In the genomic region with DNA sequence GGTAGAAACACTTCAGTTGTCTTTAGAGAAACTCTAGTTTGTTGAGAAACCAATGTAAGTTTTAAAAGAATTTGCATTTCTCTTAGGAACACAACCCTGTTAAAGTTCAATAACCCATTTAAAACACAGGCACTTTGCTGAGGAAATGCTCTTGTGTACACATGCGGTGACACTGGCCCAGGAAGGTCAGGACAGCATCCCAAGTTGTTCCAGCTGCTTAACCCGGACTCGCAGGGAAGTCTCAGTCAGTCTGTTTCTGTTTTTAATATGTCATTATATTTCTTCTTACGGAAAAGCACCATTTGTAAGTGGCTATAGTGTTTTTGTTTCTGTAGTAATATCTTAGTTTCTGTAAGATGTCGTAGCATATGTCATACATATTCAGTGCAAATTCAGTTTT, we compare ENCODE assay signal across 31 cellular contexts. TPM values are rescaled to one million over a fixed set of nuclear protein-coding genes. Genes with fewer than 3 reads are reported as not detected.
"Had no signal": no experiment of that assay in that cellular context is flagged by ENCODE, and none has a peak within 500 bp of the region (broad histone marks: within the 10 kb centered on the region; RNA-seq: fewer than 3 reads in every experiment).

No MANE protein-coding gene starts in this region.

- H3K4me3 ChIP-seq: ascending aorta, esophagus squamous epithelium, ovary, smooth muscle cell, transverse colon had no signal

- H3K36me3 Mint-ChIP-seq: activated CD4-positive, alpha-beta memory T cell treated with anti-CD3 and anti-CD28 coated beads for 36 hours; activated naive CD4-positive, alpha-beta T cell treated with anti-CD3 and anti-CD28 coated beads, Interleukin-2, amount 10 ng/mL, durations not matched to agents 7 days and 5 days; activated naive CD8-positive, alpha-beta T cell treated with anti-CD3 and anti-CD28 coated beads, Interleukin-2, amount 10 ng/mL, durations not matched to agents 7 days and 5 days had no signal

- H3K4me3 Mint-ChIP-seq: activated CD4-positive, alpha-beta memory T cell treated with anti-CD3 and anti-CD28 coated beads for 36 hours; activated CD4-positive, alpha-beta T cell treated with anti-CD3 and anti-CD28 coated beads, Interleukin-2, amount 10 ng/mL, durations not matched to agents 24 days and 14 days; activated naive CD4-positive, alpha-beta T cell treated with anti-CD3 and anti-CD28 coated beads, Interleukin-2, amount 10 ng/mL, durations not matched to agents 7 days and 5 days; activated naive CD8-positive, alpha-beta T cell treated with anti-CD3 and anti-CD28 coated beads, Interleukin-2, amount 10 ng/mL, durations not matched to agents 7 days and 5 days; brain; endodermal cell; mesothelial cell of epicardium; naive B cell; nephron progenitor cell; T-helper 1 cell treated with Interleukin-12 subunit alpha and Interleukin-12 subunit beta and Interleukin-4 antibody, amounts not matched to agents 30 μg/mL and 1 μg/mL, for 36 hours had no signal

- H3K27me3 ChIP-seq: ascending aorta, esophagus squamous epithelium, neutrophil, ovary, transverse colon had no signal

- H3K4me1 ChIP-seq: ascending aorta, esophagus squamous epithelium, transverse colon had no signal

- H3K27me3 Mint-ChIP-seq: brain, progenitor cell of endocrine pancreas had no signal

- DNase-seq: activated CD4-positive, alpha-beta memory T cell treated with anti-CD3 and anti-CD28 coated beads for 36 hours; activated CD4-positive, alpha-beta T cell treated with anti-CD3 and anti-CD28 coated beads, Interleukin-2, amount 10 ng/mL, durations not matched to agents 24 days and 14 days; activated CD4-positive, CD25-positive, alpha-beta regulatory T cell treated with anti-CD3 and anti-CD28 coated beads, Interleukin-2, amount 50 U/mL, for 72 hours; activated CD8-positive, alpha-beta memory T cell treated with anti-CD3 and anti-CD28 coated beads, Interleukin-2, amount 50 U/mL, for 4 hours; activated gamma-delta T cell; activated naive CD4-positive, alpha-beta T cell treated with anti-CD3 and anti-CD28 coated beads, Interleukin-2, amount 10 ng/mL, durations not matched to agents 7 days and 5 days; activated naive CD8-positive, alpha-beta T cell treated with anti-CD3 and anti-CD28 coated beads, Interleukin-2, amount 10 ng/mL, durations not matched to agents 7 days and 5 days; activated T-cell treated with anti-CD3 and anti-CD28 coated beads, Interleukin-2, amount 50 U/mL, for 1 hour; cortex of kidney; endodermal cell; esophagus squamous epithelium; left ventricle myocardium superior; mammary epithelial cell; naive B cell; nephron progenitor cell; ovary; stimulated activated CD4-positive, alpha-beta T cell treated with anti-CD3 and anti-CD28 coated beads, Interleukin-15, amount 100 ng/mL, for 24 hours; stimulated activated CD4-positive, alpha-beta T cell treated with anti-CD3 and anti-CD28 coated beads, Interleukin-2, amount 100 ng/mL, for 24 hours; stimulated activated naive CD4-positive, alpha-beta T cell treated with Interleukin-2 at 50 U/mL for 16 hours; SW 1271; T-helper 9 cell; transverse colon had no signal

- H3K27ac Mint-ChIP-seq: activated CD4-positive, alpha-beta memory T cell treated with anti-CD3 and anti-CD28 coated beads for 36 hours; activated CD4-positive, alpha-beta T cell treated with anti-CD3 and anti-CD28 coated beads, Interleukin-2, amount 10 ng/mL, durations not matched to agents 24 days and 14 days; activated naive CD4-positive, alpha-beta T cell treated with anti-CD3 and anti-CD28 coated beads, Interleukin-2, amount 10 ng/mL, durations not matched to agents 7 days and 5 days; activated naive CD8-positive, alpha-beta T cell treated with anti-CD3 and anti-CD28 coated beads, Interleukin-2, amount 10 ng/mL, durations not matched to agents 7 days and 5 days; brain; endodermal cell; mesothelial cell of epicardium; naive B cell; nephron progenitor cell; progenitor cell of endocrine pancreas; T-helper 1 cell treated with Interleukin-12 subunit alpha and Interleukin-12 subunit beta and Interleukin-4 antibody, amounts not matched to agents 30 μg/mL and 1 μg/mL, for 36 hours had no signal

- H3K4me1 Mint-ChIP-seq: activated CD4-positive, alpha-beta T cell treated with anti-CD3 and anti-CD28 coated beads, Interleukin-2, amount 10 ng/mL, durations not matched to agents 24 days and 14 days; activated naive CD4-positive, alpha-beta T cell treated with anti-CD3 and anti-CD28 coated beads, Interleukin-2, amount 10 ng/mL, durations not matched to agents 7 days and 5 days; activated naive CD8-positive, alpha-beta T cell treated with anti-CD3 and anti-CD28 coated beads, Interleukin-2, amount 10 ng/mL, durations not matched to agents 7 days and 5 days; brain; endodermal cell; mesothelial cell of epicardium; naive B cell had no signal

- H3K9me3 Mint-ChIP-seq: activated CD4-positive, alpha-beta memory T cell treated with anti-CD3 and anti-CD28 coated beads for 36 hours; activated CD4-positive, alpha-beta T cell treated with anti-CD3 and anti-CD28 coated beads, Interleukin-2, amount 10 ng/mL, durations not matched to agents 24 days and 14 days; activated naive CD4-positive, alpha-beta T cell treated with anti-CD3 and anti-CD28 coated beads, Interleukin-2, amount 10 ng/mL, durations not matched to agents 7 days and 5 days; activated naive CD8-positive, alpha-beta T cell treated with anti-CD3 and anti-CD28 coated beads, Interleukin-2, amount 10 ng/mL, durations not matched to agents 7 days and 5 days; endodermal cell; T-helper 1 cell treated with Interleukin-12 subunit alpha and Interleukin-12 subunit beta and Interleukin-4 antibody, amounts not matched to agents 30 μg/mL and 1 μg/mL, for 36 hours had no signal

- H3K9me3 ChIP-seq: ascending aorta, esophagus squamous epithelium, neutrophil, ovary, transverse colon had no signal

- H3K36me3 ChIP-seq: neutrophil, ovary had no signal

- ATAC-seq: left ventricle myocardium superior had no signal

- H3K27ac ChIP-seq: ascending aorta, epithelial cell of prostate, esophagus squamous epithelium, neutrophil, ovary, transverse colon had no signal

RNA-seq across cellular contexts. Expression of a gene that starts 36.9 kb away (rescaled TPM):
- total RNA-seq: activated CD4-positive, alpha-beta memory T cell treated with anti-CD3 and anti-CD28 coated beads for 36 hours; activated CD4-positive, alpha-beta T cell treated with anti-CD3 and anti-CD28 coated beads, Interleukin-2, amount 10 ng/mL, durations not matched to agents 24 days and 14 days; activated CD8-positive, alpha-beta memory T cell treated with anti-CD3 and anti-CD28 coated beads for 36 hours had no signal
